In genomic region chr3:178325330-178325729, GRCh38 we compare ENCODE assay signal across 8 cellular contexts.
DNase-seq lines count a peak whose midpoint lies in the region; ATAC-seq and TF ChIP-seq lines count a peak whose summit lies in the region.

No MANE protein-coding gene starts in this region.

- H3K27ac Mint-ChIP-seq in CD8-positive, alpha-beta T cell, result no peak overlapping the region
- no peak overlapping the region for H3K27ac Mint-ChIP-seq in MCF 10A (ENCODE audit: low read depth, unreplicated experiment)

- no peak overlapping the region for H3K4me3 Mint-ChIP-seq in CD8-positive, alpha-beta T cell
- H3K4me3 Mint-ChIP-seq in MCF 10A (ENCODE audit: unreplicated experiment), result no peak overlapping the region

- H3K4me1 ChIP-seq in CD8-positive, alpha-beta T cell (ENCODE audit: insufficient read depth, low read length), result no peaks in the 10 kb centered on the region

- CTCF ChIA-PET in CD8-positive, alpha-beta T cell (lab: Charles Lee), result no interaction called here
- CTCF ChIA-PET in MCF 10A (lab: Yijun Ruan, JAX), result interaction anchor here (0.6 to 1.4 kb wide), 4 partner anchors 60 to 1298 kb away, joined by 3 to 5 read pairs (median 4); no protein-coding TSS in a partner anchor

- no peaks in the 10 kb centered on the region for H3K4me1 Mint-ChIP-seq in CD8-positive, alpha-beta T cell (ENCODE audit: low read depth)
- H3K4me1 Mint-ChIP-seq in MCF 10A (ENCODE audit: insufficient read depth, unreplicated experiment), result peaks cover 5% of the 10 kb centered on the region

- no peaks in the 10 kb centered on the region for H3K9me3 Mint-ChIP-seq in CD8-positive, alpha-beta T cell
- H3K9me3 Mint-ChIP-seq in MCF 10A (ENCODE audit: unreplicated experiment), result no peaks in the 10 kb centered on the region

- no peaks in the 10 kb centered on the region for H3K36me3 ChIP-seq in CD8-positive, alpha-beta T cell (ENCODE audit: insufficient read depth, low read length)

- H3K9me3 ChIP-seq in CD8-positive, alpha-beta T cell (ENCODE audit: low read length), result no peaks in the 10 kb centered on the region

- ATAC-seq in CD8-positive, alpha-beta T cell, result no peak
- no peak for ATAC-seq in GM21529 (IDR thresholded peaks at IDR 0.05; ENCODE audit: unreplicated experiment)

- no peak for DNase-seq in CD8-positive, alpha-beta T cell
- DNase-seq in NCI-H1436 treated with DMSO at 0.1 percent for 48 hours (lab: John Stamatoyannopoulos, UW) (peak; percentile 46), MCF 10A (ENCODE audit: unreplicated experiment) (peak; percentile 27), myocyte (ENCODE audit: low read depth) (peak; percentile 55), SHP77 treated with DMSO at 0.1 percent for 48 hours (lab: John Stamatoyannopoulos, UW) (no peak)
- DNase-seq in activated effector memory CD4-positive, alpha-beta T cell treated with Interleukin-2 at 50 U/mL for 16 hours, result no peak
- no peak for DNase-seq in activated naive CD4-positive, alpha-beta T cell treated with anti-CD3 and anti-CD28 coated beads, Interleukin-2, amount 50 U/mL, for 16 hours

- no peak overlapping the region for H3K27ac ChIP-seq in CD8-positive, alpha-beta T cell (ENCODE audit: low read depth, low read length)

- BruUV-seq in MCF 10A (replicated peaks; lab: Mats Ljungman, UMichigan), result no TSS peak

- TF ChIP-seq CTCF in CD8-positive, alpha-beta T cell (IDR thresholded peaks at IDR 0.05), result peak; percentile 35
- TF ChIP-seq CTCF in MCF 10A (IDR thresholded peaks at IDR 0.05; ENCODE audit: unreplicated experiment), result peak; percentile 37

- POLR2A ChIA-PET in CD8-positive, alpha-beta T cell (lab: Charles Lee), result no interaction called here
- POLR2A ChIA-PET in MCF 10A (lab: Yijun Ruan, JAX), result interaction anchor here (0.7 kb wide), 1 partner anchor 508 kb away, joined by 3 read pairs; no protein-coding TSS in a partner anchor

- intact Hi-C loops in CD8-positive, alpha-beta T cell (cut with DNase I, micrococcal nuclease), result loop anchor here in 1 of 2 experiments (1.0 to 2.0 kb wide), 2 partner anchors 1275 to 1453 kb away; no protein-coding TSS in a partner anchor
- intact Hi-C loops in MCF 10A (cut with micrococcal nuclease), result loop anchor here (1.0 to 10.0 kb wide), 7 partner anchors 241 to 1813 kb away; no protein-coding TSS in a partner anchor

- H3K4me3 ChIP-seq in CD8-positive, alpha-beta T cell (ENCODE audit: low read depth, low read length), result no peak overlapping the region

- H3K36me3 Mint-ChIP-seq in CD8-positive, alpha-beta T cell, result no peaks in the 10 kb centered on the region
- no peaks in the 10 kb centered on the region for H3K36me3 Mint-ChIP-seq in MCF 10A (ENCODE audit: insufficient read depth, unreplicated experiment)

- H3K27me3 Mint-ChIP-seq in CD8-positive, alpha-beta T cell (ENCODE audit: low read depth), result no peaks in the 10 kb centered on the region
- no peaks in the 10 kb centered on the region for H3K27me3 Mint-ChIP-seq in MCF 10A (ENCODE audit: insufficient read depth, unreplicated experiment)

- no peaks in the 10 kb centered on the region for H3K27me3 ChIP-seq in CD8-positive, alpha-beta T cell (ENCODE audit: insufficient read depth, low read length)

Comparison
In these comparisons a context has a peak if more than half of its experiments do, and no peak if none do; other contexts are left out.
1. DNase-seq: peak in NCI-H1436 treated with DMSO at 0.1 percent for 48 hours (single experiment), MCF 10A (single experiment) and myocyte (single experiment); none in CD8-positive, alpha-beta T cell (0 of 7), activated effector memory CD4-positive, alpha-beta T cell treated with Interleukin-2 at 50 U/mL for 16 hours (single experiment), SHP77 treated with DMSO at 0.1 percent for 48 hours (single experiment) and activated naive CD4-positive, alpha-beta T cell treated with anti-CD3 and anti-CD28 coated beads, Interleukin-2, amount 50 U/mL, for 16 hours (single experiment).